Comparison of ENCODE assay signal across 26 cellular contexts in genomic region chr15:89982315-89983055, GRCh38. TPM values are rescaled to one million over a fixed set of nuclear protein-coding genes. Genes with fewer than 3 reads are reported as not detected.
A peak's percentile ranks its signal among the peaks of the same experiment; 100 is the strongest.
DNase-seq lines count a peak whose midpoint lies in the region; ATAC-seq and TF ChIP-seq lines count a peak whose summit lies in the region.
"Had no signal": no experiment of that assay in that cellular context is flagged by ENCODE, and none has a peak within 500 bp of the region (broad histone marks: within the 10 kb centered on the region; RNA-seq: fewer than 3 reads in every experiment).

No MANE protein-coding gene starts in this region.

- no peak overlapping the region for H3K4me3 Mint-ChIP-seq in chondrocyte (ENCODE audit: unreplicated experiment)
- H3K4me3 Mint-ChIP-seq in stimulated activated naive CD8-positive, alpha-beta T cell treated with anti-CD3 and anti-CD28 coated beads, Interleukin-15, amount 100 ng/mL, for 72 hours = no peak overlapping the region
- H3K4me3 Mint-ChIP-seq: CD8-positive, alpha-beta memory T cell; HFFc6 had no signal

- H3K9me3 Mint-ChIP-seq in chondrocyte (ENCODE audit: low read depth) = peaks cover 6% of the 10 kb centered on the region
- H3K9me3 Mint-ChIP-seq in stimulated activated naive CD8-positive, alpha-beta T cell treated with anti-CD3 and anti-CD28 coated beads, Interleukin-15, amount 100 ng/mL, for 72 hours = peaks cover 5 to 20% of the 10 kb centered on the region in 2 donors
- H3K9me3 Mint-ChIP-seq: HFFc6 had no signal

- H3K36me3 ChIP-seq in HUES48 (ENCODE audit: control insufficient read depth, insufficient read depth, low read length) (no peaks in the 10 kb centered on the region), iPS-20b (ENCODE audit: insufficient read depth, low read depth, low read length) (no peaks in the 10 kb centered on the region)
- H3K36me3 ChIP-seq: SJCRH30 had no signal

- ATAC-seq in GM19397 (IDR thresholded peaks at IDR 0.05; ENCODE audit: unreplicated experiment) = no peak
- ATAC-seq in stimulated activated naive CD8-positive, alpha-beta T cell treated with anti-CD3 and anti-CD28 coated beads, Interleukin-15, amount 100 ng/mL, for 72 hours = no peak
- ATAC-seq: Right ventricle myocardium inferior, SK-N-SH treated with all-trans-retinoic acid at 6 μM for 48 hours had no signal

- peaks cover 24% of the 10 kb centered on the region for H3K27me3 Mint-ChIP-seq in chondrocyte (ENCODE audit: low read depth)
- H3K27me3 Mint-ChIP-seq in stimulated activated naive CD8-positive, alpha-beta T cell treated with anti-CD3 and anti-CD28 coated beads, Interleukin-15, amount 100 ng/mL, for 72 hours = peaks cover 7% of the 10 kb centered on the region

- H3K27ac Mint-ChIP-seq in chondrocyte (ENCODE audit: unreplicated experiment) = no peak overlapping the region
- no peak overlapping the region for H3K27ac Mint-ChIP-seq in stimulated activated naive CD8-positive, alpha-beta T cell treated with anti-CD3 and anti-CD28 coated beads, Interleukin-15, amount 100 ng/mL, for 72 hours
- H3K27ac Mint-ChIP-seq: CD8-positive, alpha-beta memory T cell; HFFc6 had no signal

- DNase-seq in chondrocyte (ENCODE audit: low spot score) (peak; percentile 10), NCI-H1436 treated with DMSO at 0.1 percent for 48 hours (lab: John Stamatoyannopoulos, UW) (no peak), NCI-H1436 (lab: John Stamatoyannopoulos, UW) (no peak)
- no peak for DNase-seq in stimulated activated naive CD8-positive, alpha-beta T cell treated with anti-CD3 and anti-CD28 coated beads, Interleukin-15, amount 100 ng/mL, for 72 hours
- DNase-seq: C1 segment of cervical spinal cord; CD8-positive, alpha-beta memory T cell; DMS 273 treated with DMSO at 0.1 percent for 48 hours; DND-41; H7; HFFc6; Karpas-422; NCI-H1092; NCI-H146; NCI-H1930; NCI-H2107; NCI-H446; NCI-H526; NCI-H82; NK-92 treated with Interleukin-12 subunit alpha and Interleukin-12 subunit beta, amount 100 ng/mL, for 24 hours; PC-9; SJCRH30 had no signal

- no peaks in the 10 kb centered on the region for H3K4me1 Mint-ChIP-seq in chondrocyte (ENCODE audit: low read depth)
- no peaks in the 10 kb centered on the region for H3K4me1 Mint-ChIP-seq in stimulated activated naive CD8-positive, alpha-beta T cell treated with anti-CD3 and anti-CD28 coated beads, Interleukin-15, amount 100 ng/mL, for 72 hours
- H3K4me1 Mint-ChIP-seq: CD8-positive, alpha-beta memory T cell had no signal

- H3K9ac ChIP-seq in HUES48 (ENCODE audit: low read depth, low read length) (no peak overlapping the region), iPS-20b (ENCODE audit: low read depth, low read length) (no peak overlapping the region)

- H3K27me3 ChIP-seq in HUES48 (ENCODE audit: control insufficient read depth, insufficient read depth, low read length) = peaks cover 45% of the 10 kb centered on the region
- peaks cover 55% of the 10 kb centered on the region for H3K27me3 ChIP-seq in iPS-20b (ENCODE audit: insufficient read depth, low read length)
- H3K27me3 ChIP-seq: SJCRH30 had no signal

- peaks cover 2% of the 10 kb centered on the region for H3K36me3 Mint-ChIP-seq in chondrocyte (ENCODE audit: low read depth)

- H3K4me1 ChIP-seq in HUES48 (ENCODE audit: control insufficient read depth, insufficient read depth, low read length) = peaks cover 13% of the 10 kb centered on the region
- peaks cover 6% of the 10 kb centered on the region; the same call in 1 of the 2 replicates for H3K4me1 ChIP-seq in iPS-20b (ENCODE audit: insufficient read depth, low read length)
- H3K4me1 ChIP-seq: SJCRH30 had no signal

- H3K27ac ChIP-seq in HUES48 (ENCODE audit: low read depth, low read length) = peak overlapping the region; percentile 65
- no peak overlapping the region for H3K27ac ChIP-seq in iPS-20b (ENCODE audit: low read length)
- H3K27ac ChIP-seq: PC-9, SJCRH30 had no signal

- H3K9me3 ChIP-seq in HUES48 (ENCODE audit: control insufficient read depth, insufficient read depth, low read length) = peaks cover 3% of the 10 kb centered on the region; the same call in 1 of the 2 replicates
- H3K9me3 ChIP-seq in iPS-20b (ENCODE audit: insufficient read depth, low read depth, low read length) = peaks cover 6% of the 10 kb centered on the region
- H3K9me3 ChIP-seq: SJCRH30 had no signal

- H3K4me3 ChIP-seq in HUES48 (ENCODE audit: low read depth, low read length) (no peak overlapping the region; the same call in 1 of the 2 replicates), iPS-20b (ENCODE audit: low read length) (peak overlapping the region; percentile 14; the same call in 1 of the 2 replicates)
- H3K4me3 ChIP-seq: PC-9, SJCRH30 had no signal

- no peak for TF ChIP-seq CTCF in chondrocyte (IDR thresholded peaks at IDR 0.05)

RNA-seq across cellular contexts. Expression of gene ZNF710, which starts 18.6 kb away (rescaled TPM):
- total RNA-seq in chondrocyte = 6.7 to 14.4 TPM (median 12.9 TPM) in 3 replicates
